11 cellular contexts compared by ENCODE assay signal in the genomic region with DNA sequence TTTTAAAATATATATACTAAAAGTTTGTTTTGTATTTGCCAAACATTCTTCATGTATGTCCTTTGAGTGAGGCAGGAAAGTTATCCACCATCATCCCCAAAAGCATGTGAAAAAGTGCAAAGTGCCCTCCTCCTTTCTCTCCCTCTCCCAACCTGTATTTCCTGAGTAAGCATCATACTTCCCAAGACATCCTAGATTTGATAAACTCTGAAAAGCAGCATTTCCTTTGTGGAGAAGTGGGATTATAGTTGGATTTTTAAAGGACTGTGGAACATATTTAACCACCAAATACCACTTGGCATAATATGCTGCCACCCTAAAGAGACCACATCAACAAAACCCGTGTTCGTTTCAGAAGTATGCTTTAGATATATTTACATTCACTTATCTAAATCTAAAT. TPM values are rescaled to one million over a fixed set of nuclear protein-coding genes. Genes with fewer than 3 reads are reported as not detected.
DNase-seq lines count a peak whose midpoint lies in the region; ATAC-seq and TF ChIP-seq lines count a peak whose summit lies in the region.
"Had no signal": no experiment of that assay in that cellular context is flagged by ENCODE, and none has a peak within 500 bp of the region (broad histone marks: within the 10 kb centered on the region; RNA-seq: fewer than 3 reads in every experiment).

No MANE protein-coding gene starts in this region.

- H3K4me3 ChIP-seq in LNCaP clone FGC (ENCODE audit: low read depth, low read length): peak overlapping the region; percentile 83
- H3K4me3 ChIP-seq in mucosa of stomach (ENCODE audit: low read length): peak overlapping the region; percentile 18
- peak overlapping the region in 1 of 3 donors; percentile 40 for H3K4me3 ChIP-seq in thyroid gland (replicated peaks in 1 of 3)
- H3K4me3 ChIP-seq: MG63 had no signal

- TF ChIP-seq CTCF in LNCaP clone FGC (IDR thresholded peaks at IDR 0.05; ENCODE audit: control insufficient read depth, extremely low read depth, insufficient read depth): no peak
- TF ChIP-seq CTCF in thyroid gland (IDR thresholded peaks at IDR 0.05): no peak

- no peaks in the 10 kb centered on the region for H3K9me3 Mint-ChIP-seq in dendritic cell treated with granulocyte-macrophage colony-stimulating factor and Interleukin-4, amounts not matched to agents 40 ng/mL and 50 ng/mL, for 4 days
- H3K9me3 Mint-ChIP-seq: natural killer cell had no signal

- DNase-seq in LNCaP clone FGC (ENCODE audit: low read depth) (no peak), thyroid gland (no peak), D341Med (ENCODE audit: low spot score) (no peak)
- no peak for DNase-seq in stimulated activated CD4-positive, alpha-beta T cell treated with anti-CD3 and anti-CD28 coated beads, Interleukin-4, amount 100 ng/mL, for 1 hour
- DNase-seq: activated naive CD4-positive, alpha-beta T cell; MG63; natural killer cell had no signal

- H3K36me3 Mint-ChIP-seq in dendritic cell treated with granulocyte-macrophage colony-stimulating factor and Interleukin-4, amounts not matched to agents 40 ng/mL and 50 ng/mL, for 4 days (ENCODE audit: low read depth): peaks cover 35% of the 10 kb centered on the region
- H3K36me3 Mint-ChIP-seq: natural killer cell had no signal

- peak overlapping the region; percentile 92 for H3K9ac ChIP-seq in mucosa of stomach (ENCODE audit: low read length)

- H3K36me3 ChIP-seq in mucosa of stomach (ENCODE audit: control insufficient read depth, insufficient read depth, low read length) (peaks cover 6% of the 10 kb centered on the region), thyroid gland (peaks cover 6 to 8% of the 10 kb centered on the region in 2 donors)

- peaks cover 9% of the 10 kb centered on the region for H3K4me1 Mint-ChIP-seq in dendritic cell treated with granulocyte-macrophage colony-stimulating factor and Interleukin-4, amounts not matched to agents 40 ng/mL and 50 ng/mL, for 4 days (ENCODE audit: low read depth)

- ATAC-seq in HG02642 (IDR thresholded peaks at IDR 0.05; ENCODE audit: poor library complexity, unreplicated experiment) (no peak), HG03439 (IDR thresholded peaks at IDR 0.05; ENCODE audit: unreplicated experiment) (no peak)
- ATAC-seq: natural killer cell had no signal

- H3K27me3 Mint-ChIP-seq in dendritic cell treated with granulocyte-macrophage colony-stimulating factor and Interleukin-4, amounts not matched to agents 40 ng/mL and 50 ng/mL, for 4 days: no peaks in the 10 kb centered on the region

- peaks cover 10% of the 10 kb centered on the region for H3K4me1 ChIP-seq in mucosa of stomach (ENCODE audit: control insufficient read depth, insufficient read depth, low read length)
- H3K4me1 ChIP-seq in thyroid gland: peaks cover 32 to 52% of the 10 kb centered on the region in 2 donors

- no peaks in the 10 kb centered on the region for H3K9me3 ChIP-seq in mucosa of stomach (ENCODE audit: control insufficient read depth, low read length)
- H3K9me3 ChIP-seq in thyroid gland: no peaks in the 10 kb centered on the region
- H3K9me3 ChIP-seq: MG63 had no signal

- intact Hi-C loops in dendritic cell treated with granulocyte-macrophage colony-stimulating factor and Interleukin-4, amounts not matched to agents 40 ng/mL and 50 ng/mL, for 4 days (cut with micrococcal nuclease): loop anchor here (5.0 kb wide), 1 partner anchor 158 kb away; no protein-coding TSS in a partner anchor
- intact Hi-C loops in thyroid gland (cut with DNase I): loop anchor here (10.0 kb wide), 1 partner anchor 426 kb away; no protein-coding TSS in a partner anchor

- TF ChIP-seq POLR2A in thyroid gland (IDR thresholded peaks at IDR 0.05): no peak

- peak overlapping the region; percentile 28 for H3K27ac Mint-ChIP-seq in dendritic cell treated with granulocyte-macrophage colony-stimulating factor and Interleukin-4, amounts not matched to agents 40 ng/mL and 50 ng/mL, for 4 days
- H3K27ac Mint-ChIP-seq: natural killer cell had no signal

- H3K4me3 Mint-ChIP-seq in dendritic cell treated with granulocyte-macrophage colony-stimulating factor and Interleukin-4, amounts not matched to agents 40 ng/mL and 50 ng/mL, for 4 days: peak overlapping the region; percentile 57
- H3K4me3 Mint-ChIP-seq: natural killer cell had no signal

- peak overlapping the region; percentile 40 to 80 (median 59) for H3K27ac ChIP-seq in thyroid gland

- 73 to 83% methylated on average over 2 of the region's 2 CpGs for WGBS in thyroid gland, 2 donors

- no peaks in the 10 kb centered on the region for H3K27me3 ChIP-seq in mucosa of stomach (ENCODE audit: control insufficient read depth, insufficient read depth, low read length)
- no peaks in the 10 kb centered on the region for H3K27me3 ChIP-seq in thyroid gland
- H3K27me3 ChIP-seq: MG63 had no signal

RNA-seq across cellular contexts. Expression of a gene that starts 36.9 kb away (rescaled TPM):
- 100 to 1,000 TPM in 2 of 4 donors, 10 to 100 TPM in 2; 50.9 to 151 (median 112) TPM for total RNA-seq in thyroid gland

RNA-seq across cellular contexts. Expression of a gene that starts 44.6 kb away (rescaled TPM):
- total RNA-seq in thyroid gland: 1 to 10 TPM in 1 of 4 donors, under 1 TPM in 1, not detected in 2; 0.33 to 1.1 TPM
- total RNA-seq: natural killer cell had no signal

RNA-seq across cellular contexts. Expression of a gene that starts 50.1 kb away (rescaled TPM):
- total RNA-seq in thyroid gland: not detected
- total RNA-seq: natural killer cell had no signal
